In genomic region chr11:111510311-111510710, GRCh38 we compare ENCODE assay signal across 1 cellular context.
TF ChIP-seq lines count a peak whose summit lies in the region.

No MANE protein-coding gene starts in this region.

TF ChIP-seq in IMR-90, 13 proteins besides CTCF, POLR2A, EP300 and RAD21:
- TF ChIP-seq, protein P1, sequence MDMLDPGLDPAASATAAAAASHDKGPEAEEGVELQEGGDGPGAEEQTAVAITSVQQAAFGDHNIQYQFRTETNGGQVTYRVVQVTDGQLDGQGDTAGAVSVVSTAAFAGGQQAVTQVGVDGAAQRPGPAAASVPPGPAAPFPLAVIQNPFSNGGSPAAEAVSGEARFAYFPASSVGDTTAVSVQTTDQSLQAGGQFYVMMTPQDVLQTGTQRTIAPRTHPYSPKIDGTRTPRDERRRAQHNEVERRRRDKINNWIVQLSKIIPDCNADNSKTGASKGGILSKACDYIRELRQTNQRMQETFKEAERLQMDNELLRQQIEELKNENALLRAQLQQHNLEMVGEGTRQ (IDR thresholded peaks at IDR 0.05; ENCODE audit: low read depth, low read length): no peak
- no peak for TF ChIP-seq MXI1 (IDR thresholded peaks at IDR 0.05; ENCODE audit: borderline replicate concordance, low read depth, low read length)
- TF ChIP-seq BHLHE40 (IDR thresholded peaks at IDR 0.05; ENCODE audit: low read depth, low read length): no peak
- TF ChIP-seq MAFK (IDR thresholded peaks at IDR 0.05; ENCODE audit: low read depth, low read length): no peak
- TF ChIP-seq CEBPB (IDR thresholded peaks at IDR 0.05; ENCODE audit: low read depth, low read length): no peak
- no peak for TF ChIP-seq RFX5 (IDR thresholded peaks at IDR 0.05; ENCODE audit: low read depth, low read length)
- TF ChIP-seq CHD1 (IDR thresholded peaks at IDR 0.05; ENCODE audit: low read depth, low read length): no peak
- TF ChIP-seq MAZ (IDR thresholded peaks at IDR 0.05; ENCODE audit: borderline replicate concordance, low read depth, low read length): no peak
- TF ChIP-seq, protein P2, sequence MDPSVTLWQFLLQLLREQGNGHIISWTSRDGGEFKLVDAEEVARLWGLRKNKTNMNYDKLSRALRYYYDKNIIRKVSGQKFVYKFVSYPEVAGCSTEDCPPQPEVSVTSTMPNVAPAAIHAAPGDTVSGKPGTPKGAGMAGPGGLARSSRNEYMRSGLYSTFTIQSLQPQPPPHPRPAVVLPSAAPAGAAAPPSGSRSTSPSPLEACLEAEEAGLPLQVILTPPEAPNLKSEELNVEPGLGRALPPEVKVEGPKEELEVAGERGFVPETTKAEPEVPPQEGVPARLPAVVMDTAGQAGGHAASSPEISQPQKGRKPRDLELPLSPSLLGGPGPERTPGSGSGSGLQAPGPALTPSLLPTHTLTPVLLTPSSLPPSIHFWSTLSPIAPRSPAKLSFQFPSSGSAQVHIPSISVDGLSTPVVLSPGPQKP (IDR thresholded peaks at IDR 0.05; ENCODE audit: borderline replicate concordance, low read depth, low read length): no peak
- no peak for TF ChIP-seq SMC3 (IDR thresholded peaks at IDR 0.05; ENCODE audit: low read depth, low read length)
- no peak for TF ChIP-seq NFE2L2 (IDR thresholded peaks at IDR 0.05; ENCODE audit: low read depth, low read length)
- no peak for TF ChIP-seq RCOR1 (IDR thresholded peaks at IDR 0.05; ENCODE audit: insufficient replicate concordance, low read length)
- no peak for TF ChIP-seq FOS (IDR thresholded peaks at IDR 0.05; ENCODE audit: low read depth, low read length)
